In the genomic region with DNA sequence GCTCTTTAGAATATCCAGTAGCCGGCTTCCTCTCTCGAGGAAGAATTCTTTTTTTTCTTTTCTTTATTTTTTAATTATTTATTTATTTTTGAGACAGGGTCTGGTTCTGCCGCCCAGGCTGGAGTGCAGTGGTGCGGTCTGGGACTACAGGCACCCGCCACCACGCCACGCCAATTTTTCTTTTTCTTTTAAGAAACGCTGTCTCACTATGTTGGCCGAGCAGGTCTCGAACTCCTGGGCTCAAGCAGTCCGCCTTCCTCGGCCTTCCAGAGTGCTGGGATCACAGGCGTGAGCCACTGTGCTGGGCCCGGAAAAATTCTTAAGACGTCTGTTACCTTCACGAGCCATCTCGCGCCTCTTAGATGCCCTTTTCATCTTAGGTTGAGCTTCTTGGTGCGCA, we compare ENCODE assay signal across 8 cellular contexts. TPM values are rescaled to one million over a fixed set of nuclear protein-coding genes. Genes with fewer than 3 reads are reported as not detected.
DNase-seq lines count a peak whose midpoint lies in the region; ATAC-seq, FAIRE-seq and TF ChIP-seq lines count a peak whose summit lies in the region.

No MANE protein-coding gene starts in this region.

- H3K4me3 ChIP-seq in DOHH2 (ENCODE audit: low read length) (peak overlapping the region; percentile 94), RWPE2 (ENCODE audit: severe bottlenecking) (peak overlapping the region; percentile 77), esophagus muscularis mucosa (peak overlapping the region; percentile 75 to 95 (median 92)), parathyroid adenoma (ENCODE audit: low read depth, low read length) (peak overlapping the region; percentile 81)

- FAIRE-seq in urothelium cell line (lab: Jason Lieb, UNC), result no peak

- no peak for TF ChIP-seq EP300 in esophagus muscularis mucosa (IDR thresholded peaks at IDR 0.05)

- peak overlapping the region; percentile 100 for H2AFZ ChIP-seq in parathyroid adenoma

- WGBS in esophagus muscularis mucosa, result 93% methylated on average over 19 of the region's 19 CpGs

- H3K27ac ChIP-seq in DOHH2 (ENCODE audit: low read depth, low read length) (no peak overlapping the region), RWPE2 (ENCODE audit: poor library complexity, severe bottlenecking) (peak overlapping the region; percentile 86), esophagus muscularis mucosa (replicated peaks in 1 of 4) (peak overlapping the region; percentile 94 to 97 (median 97)), parathyroid adenoma (no peak overlapping the region)

- H3K79me2 ChIP-seq in DOHH2 (ENCODE audit: control insufficient read depth, low read length) (peaks cover 37% of the 10 kb centered on the region), parathyroid adenoma (peaks cover 13% of the 10 kb centered on the region)

- H4K20me1 ChIP-seq in DOHH2 (ENCODE audit: control insufficient read depth, insufficient read depth, low read depth, low read length), result no peaks in the 10 kb centered on the region

- DNase-seq in RWPE2 (ENCODE audit: low spot score) (no peak), esophagus muscularis mucosa (ENCODE audit: extremely low spot score) (no peak), AML-193 (lab: John Stamatoyannopoulos, UW) (no peak), urothelium cell line (ENCODE audit: low spot score) (no peak), NCI-H1092 treated with DMSO at 0.1 percent for 48 hours (lab: John Stamatoyannopoulos, UW) (no peak), HUDEP-2 (lab: John Stamatoyannopoulos, UW; ENCODE audit: unreplicated experiment in 76 of 76) (no peak)

- H3K9ac ChIP-seq in parathyroid adenoma, result no peak overlapping the region

- intact Hi-C loops in esophagus muscularis mucosa (cut with DNase I), result no loop called here

- no peak for ATAC-seq in RWPE2 (ENCODE audit: low read depth)

- peak overlapping the region; percentile 91 for H3K4me2 ChIP-seq in DOHH2 (ENCODE audit: low read length)
- H3K4me2 ChIP-seq in parathyroid adenoma (ENCODE audit: low read length), result peak overlapping the region; percentile 92

- TF ChIP-seq POLR2A in esophagus muscularis mucosa (IDR thresholded peaks at IDR 0.05; ENCODE audit: low read depth), result no peak

- no peaks in the 10 kb centered on the region for H3K9me2 ChIP-seq in DOHH2 (replicated peaks; ENCODE audit: control insufficient read depth, low read length)

- peaks cover 11% of the 10 kb centered on the region for H3F3A ChIP-seq in DOHH2 (ENCODE audit: control insufficient read depth, insufficient read depth)

- TF ChIP-seq CTCF in DOHH2 (IDR thresholded peaks at IDR 0.05; ENCODE audit: low read depth, low read length, poor library complexity, severe bottlenecking) (no peak), RWPE2 (IDR thresholded peaks at IDR 0.05; ENCODE audit: poor library complexity, severe bottlenecking) (no peak), esophagus muscularis mucosa (IDR thresholded peaks at IDR 0.05) (no peak), parathyroid adenoma (IDR thresholded peaks at IDR 0.05) (no peak)

- H3K4me1 ChIP-seq in DOHH2 (ENCODE audit: control insufficient read depth, low read length) (peaks cover 30% of the 10 kb centered on the region), RWPE2 (ENCODE audit: insufficient read depth, poor library complexity, severe bottlenecking) (peaks cover 12% of the 10 kb centered on the region), esophagus muscularis mucosa (peaks cover 17 to 38% (median 36%) of the 10 kb centered on the region in 4 donors), parathyroid adenoma (peaks cover 10% of the 10 kb centered on the region)

- H3K36me3 ChIP-seq in DOHH2 (ENCODE audit: control insufficient read depth, low read length) (peaks cover 20% of the 10 kb centered on the region), RWPE2 (ENCODE audit: low read depth) (no peaks in the 10 kb centered on the region), esophagus muscularis mucosa (no peaks in the 10 kb centered on the region), parathyroid adenoma (ENCODE audit: control insufficient read depth, insufficient read depth, low read length) (no peaks in the 10 kb centered on the region)

- no peaks in the 10 kb centered on the region for H3K27me3 ChIP-seq in DOHH2 (ENCODE audit: control insufficient read depth, low read length)
- H3K27me3 ChIP-seq in RWPE2 (ENCODE audit: insufficient read depth, poor library complexity, severe bottlenecking), result no peaks in the 10 kb centered on the region
- H3K27me3 ChIP-seq in esophagus muscularis mucosa, result no peaks in the 10 kb centered on the region
- no peaks in the 10 kb centered on the region for H3K27me3 ChIP-seq in parathyroid adenoma (ENCODE audit: control insufficient read depth, insufficient read depth, low read length)

- H3K9me3 ChIP-seq in DOHH2 (ENCODE audit: control insufficient read depth, insufficient read depth, low read length) (no peaks in the 10 kb centered on the region), RWPE2 (ENCODE audit: severe bottlenecking) (no peaks in the 10 kb centered on the region), esophagus muscularis mucosa (no peaks in the 10 kb centered on the region), parathyroid adenoma (ENCODE audit: control insufficient read depth, low read length) (no peaks in the 10 kb centered on the region)

RNA-seq across cellular contexts. Expression of gene TMEM131, which starts 0.9 kb away (rescaled TPM):
- total RNA-seq in esophagus muscularis mucosa, result 10 to 100 TPM; 23.9 to 34.1 (median 26.5) TPM

Comparison
In these comparisons a context has a peak if more than half of its experiments do, and no peak if none do; other contexts are left out.
1. H3K27ac ChIP-seq: peak in RWPE2 (single experiment) and esophagus muscularis mucosa (4 of 4); none in DOHH2 (single experiment) and parathyroid adenoma (single experiment).
2. Peak in every context shown above with its lines, with median percentiles within 50 percentile points of each other: H3K4me3 ChIP-seq.